ENCODE assay signal across 8 cellular contexts in genomic region chr19:55546822-55547614, GRCh38. TPM values are rescaled to one million over a fixed set of nuclear protein-coding genes. Genes with fewer than 3 reads are reported as not detected.
DNase-seq lines count a peak whose midpoint lies in the region; ATAC-seq, FAIRE-seq and TF ChIP-seq lines count a peak whose summit lies in the region.

No MANE protein-coding gene starts in this region.

- intact Hi-C loops in kidney (cut with DNase I): no loop called here

- WGBS in thymus: 33% methylated on average over 17 of the region's 17 CpGs

- H3K27ac ChIP-seq in kidney (ENCODE audit: low read depth in 2 of 2, low read length in 2 of 2) (peak overlapping the region; percentile 63 to 73), thymus (ENCODE audit: low read depth) (peak overlapping the region; percentile 42)

- H3K9me3 ChIP-seq in kidney (ENCODE audit: control insufficient read depth in 1 of 2, low read length in 2 of 2) (no peaks in the 10 kb centered on the region), thymus (ENCODE audit: control insufficient read depth) (no peaks in the 10 kb centered on the region)

- H3K27me3 ChIP-seq in thymus (ENCODE audit: control insufficient read depth, insufficient read depth): no peaks in the 10 kb centered on the region

- peak; percentile 6 for DNase-seq in HEK293T (ENCODE audit: extremely low spot score)
- peak; percentile 12 for DNase-seq in astrocyte of the cerebellum (ENCODE audit: low read depth)
- no peak for DNase-seq in kidney
- no peak for DNase-seq in mesenteric fat pad (ENCODE audit: low spot score)
- no peak for DNase-seq in SIG-M5 (lab: John Stamatoyannopoulos, UW)

- POLR2A ChIA-PET in HEK293T (lab: Yijun Ruan, JAX): interaction anchor here (1.8 kb wide), 1 partner anchor 58 kb away, joined by 4 read pairs; the partner anchor contains the start of gene ZNF865

- FAIRE-seq in kidney (lab: Jason Lieb, UNC): no peak

- H3K4me3 ChIP-seq in astrocyte of the cerebellum (ENCODE audit: low read depth, low read length) (no peak overlapping the region), kidney (ENCODE audit: low read length in 2 of 2) (no peak overlapping the region), thymus (ENCODE audit: low read length) (no peak overlapping the region)

- no peak for TF ChIP-seq CTCF in astrocyte of the cerebellum (IDR thresholded peaks at IDR 0.05; ENCODE audit: low read depth, low read length, missing control alignments)
- TF ChIP-seq CTCF in kidney (IDR thresholded peaks at IDR 0.05; ENCODE audit: borderline replicate concordance, extremely low read depth, insufficient read depth): no peak

- no peak for ATAC-seq in HG02642 (IDR thresholded peaks at IDR 0.05; ENCODE audit: poor library complexity, unreplicated experiment)
- ATAC-seq in HG03175 (IDR thresholded peaks at IDR 0.05; ENCODE audit: unreplicated experiment): no peak

- H3K36me3 ChIP-seq in kidney (ENCODE audit: control insufficient read depth in 1 of 2, insufficient read depth in 2 of 2, low read length in 2 of 2) (no peaks in the 10 kb centered on the region), thymus (ENCODE audit: control insufficient read depth, insufficient read depth) (no peaks in the 10 kb centered on the region)

- in situ Hi-C loops in astrocyte of the cerebellum (cut with HindIII; ENCODE audit: low sequenced_read_pairs): no loop called here

- CTCF ChIA-PET in HEK293T (lab: Yijun Ruan, JAX): interaction anchor here (0.7 kb wide), 1 partner anchor 41 kb away, joined by 4 read pairs; no protein-coding TSS in a partner anchor

- peaks cover 0 to 2% of the 10 kb centered on the region in 2 donors for H3K4me1 ChIP-seq in kidney (ENCODE audit: control insufficient read depth in 1 of 2, insufficient read depth in 1 of 2, low read depth in 1 of 2, low read length in 2 of 2)
- H3K4me1 ChIP-seq in thymus (ENCODE audit: control insufficient read depth, insufficient read depth, low read length): no peaks in the 10 kb centered on the region

- H3K9ac ChIP-seq in kidney (ENCODE audit: low read length in 2 of 2): peak overlapping the region in 1 of 2 donors; percentile 3

TF ChIP-seq in HEK293T, 16 proteins besides CTCF, POLR2A, EP300 and RAD21:
- no peak for TF ChIP-seq FOXK2 (IDR thresholded peaks at IDR 0.05)
- no peak for TF ChIP-seq SP1 (IDR thresholded peaks at IDR 0.05)
- no peak for TF ChIP-seq LEF1 (IDR thresholded peaks at IDR 0.05; ENCODE audit: borderline replicate concordance)
- no peak for TF ChIP-seq SUZ12 (IDR thresholded peaks at IDR 0.05)
- TF ChIP-seq TARDBP (IDR thresholded peaks at IDR 0.05): no peak
- no peak for TF ChIP-seq ARNT (IDR thresholded peaks at IDR 0.05)
- TF ChIP-seq ELF4 (IDR thresholded peaks at IDR 0.05): no peak
- no peak for TF ChIP-seq FOXM1 (IDR thresholded peaks at IDR 0.05; ENCODE audit: borderline replicate concordance)
- no peak for TF ChIP-seq ZNF384 (IDR thresholded peaks at IDR 0.05)
- TF ChIP-seq FOXA1 (IDR thresholded peaks at IDR 0.05): no peak
- TF ChIP-seq BHLHE40 (IDR thresholded peaks at IDR 0.05; ENCODE audit: borderline replicate concordance): no peak
- no peak for TF ChIP-seq L3MBTL2 (conservative IDR thresholded peaks at IDR 0.05)
- TF ChIP-seq CTBP1 (IDR thresholded peaks at IDR 0.05; ENCODE audit: borderline replicate concordance): no peak
- TF ChIP-seq HDGF (IDR thresholded peaks at IDR 0.05; ENCODE audit: borderline replicate concordance): no peak
- no peak for TF ChIP-seq NFRKB (IDR thresholded peaks at IDR 0.05)
- TF ChIP-seq PKNOX1 (IDR thresholded peaks at IDR 0.05): no peak
TF ChIP-seq in HEK293T: peak in this region for 0.

RNA-seq across cellular contexts. Expression of gene SBK3, which starts 1.7 kb away (rescaled TPM):
- 0.66 TPM for total RNA-seq in kidney
- polyA plus RNA-seq in kidney (ENCODE audit: insufficient read depth, low read depth, low replicate concordance): not detected
- 0.11 TPM for polyA plus RNA-seq in thymus
- 1.7 TPM for total RNA-seq in mesenteric fat pad

RNA-seq across cellular contexts. Expression of gene SBK2, which starts 10.1 kb away (rescaled TPM):
- total RNA-seq in kidney (not detected), mesenteric fat pad (not detected)
- polyA plus RNA-seq in kidney (ENCODE audit: insufficient read depth, low read depth, low replicate concordance) (not detected), thymus (not detected)

RNA-seq across cellular contexts. Expression of gene ZNF579, which starts 33.6 kb away (rescaled TPM):
- total RNA-seq in kidney (16.6 TPM), mesenteric fat pad (10.9 TPM)
- polyA plus RNA-seq in kidney (ENCODE audit: insufficient read depth, low read depth, low replicate concordance) (10.9 TPM), thymus (5.5 TPM)

RNA-seq across cellular contexts. Expression of gene FIZ1, which starts 52.3 kb away (rescaled TPM):
- 17.9 TPM for total RNA-seq in kidney
- 11.9 TPM for polyA plus RNA-seq in kidney (ENCODE audit: insufficient read depth, low read depth, low replicate concordance)
- polyA plus RNA-seq in thymus: 11.9 TPM
- total RNA-seq in mesenteric fat pad: 12.8 TPM

RNA-seq across cellular contexts. Expression of gene ZNF524, which starts 53.1 kb away (rescaled TPM):
- total RNA-seq in kidney (22.9 TPM), mesenteric fat pad (19.1 TPM)
- polyA plus RNA-seq in kidney (ENCODE audit: insufficient read depth, low read depth, low replicate concordance) (32.6 TPM), thymus (25.0 TPM)

Comparison
In these comparisons a context has a peak if more than half of its experiments do, and no peak if none do; other contexts are left out.
1. DNase-seq: peak in HEK293T (single experiment) and astrocyte of the cerebellum (single experiment); none in kidney (single experiment), mesenteric fat pad (single experiment) and SIG-M5 (single experiment).